ENCODE assay signal across 29 cellular contexts in the genomic region with DNA sequence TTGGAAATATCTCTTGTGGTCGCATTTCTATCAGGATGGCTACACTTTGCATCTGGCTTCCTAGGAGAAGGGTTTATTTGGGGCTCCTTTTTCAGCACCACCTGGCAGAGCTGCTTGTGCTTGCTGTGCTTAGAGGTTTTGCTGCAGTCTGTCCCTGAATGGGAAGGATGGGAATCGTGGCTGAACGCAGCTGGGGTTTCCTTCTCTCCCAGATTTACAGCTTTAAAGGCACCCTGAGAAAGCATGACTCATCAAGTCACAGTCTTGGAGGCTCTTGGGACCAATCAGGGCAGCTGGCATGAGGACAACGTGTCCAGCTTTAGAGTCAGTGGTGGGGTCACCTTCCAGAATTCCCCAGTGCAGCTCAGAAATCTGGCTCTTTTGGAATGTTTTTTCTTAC.
DNase-seq lines count a peak whose midpoint lies in the region; ATAC-seq and TF ChIP-seq lines count a peak whose summit lies in the region.
"Had no signal": no experiment of that assay in that cellular context is flagged by ENCODE, and none has a peak within 500 bp of the region (broad histone marks: within the 10 kb centered on the region; RNA-seq: fewer than 3 reads in every experiment).

No MANE protein-coding gene starts in this region.

- POLR2A ChIA-PET in HCT116 (lab: Charles Lee) = no interaction called here

- BruUV-seq in HCT116 (replicated peaks; lab: Mats Ljungman, UMichigan) = no TSS peak

- H3K4me2 ChIP-seq in HCT116 (ENCODE audit: low read length) = peak overlapping the region; percentile 35

- peaks cover 12 to 18% of the 10 kb centered on the region in 2 experiments for H3K4me1 ChIP-seq in HCT116 (ENCODE audit: control insufficient read depth in 1 of 2, insufficient read depth in 2 of 2, low read length in 2 of 2)
- no peaks in the 10 kb centered on the region for H3K4me1 ChIP-seq in esophagus muscularis mucosa
- no peaks in the 10 kb centered on the region for H3K4me1 ChIP-seq in effector memory CD4-positive, alpha-beta T cell (ENCODE audit: control insufficient read depth, insufficient read depth, low read length, poor library complexity, severe bottlenecking)
- H3K4me1 ChIP-seq: gastroesophageal sphincter, parathyroid adenoma, sigmoid colon, testis, uterus had no signal

- no peak for TF ChIP-seq EP300 in esophagus muscularis mucosa (IDR thresholded peaks at IDR 0.05)

- no peaks in the 10 kb centered on the region for H3K9me2 ChIP-seq in HCT116 (ENCODE audit: insufficient read depth)

- H3K4me3 Mint-ChIP-seq in T-helper 2 cell treated with Interferon-gamma antibody and Interleukin-4, amounts not matched to agents 5 μg/mL and 100 μg/mL, for 36 hours = no peak overlapping the region
- H3K4me3 Mint-ChIP-seq: activated CD4-positive, alpha-beta T cell treated with anti-CD3 and anti-CD28 coated beads, Interleukin-2, amount 10 ng/mL, durations not matched to agents 24 days and 14 days; activated T-cell treated with anti-CD3 and anti-CD28 coated beads, Interleukin-2, amount 50 U/mL, for 24 hours; central memory CD8-positive, alpha-beta T cell; dendritic cell treated with granulocyte-macrophage colony-stimulating factor and Interleukin-4, amounts not matched to agents 40 ng/mL and 50 ng/mL, for 4 days; nephron progenitor cell had no signal

- no peaks in the 10 kb centered on the region for H3K4me1 Mint-ChIP-seq in T-helper 2 cell treated with Interferon-gamma antibody and Interleukin-4, amounts not matched to agents 5 μg/mL and 100 μg/mL, for 36 hours (ENCODE audit: low read depth)
- H3K4me1 Mint-ChIP-seq: activated CD4-positive, alpha-beta T cell treated with anti-CD3 and anti-CD28 coated beads, Interleukin-2, amount 10 ng/mL, durations not matched to agents 24 days and 14 days; central memory CD8-positive, alpha-beta T cell had no signal

- no peak overlapping the region for H3K9ac ChIP-seq in HCT116 (ENCODE audit: low read length)
- H3K9ac ChIP-seq: parathyroid adenoma had no signal

- RAD21 ChIA-PET in HCT116 (lab: Charles Lee; ENCODE audit: low non-redundant PET in 1 of 2, low total read pairs in 2 of 2, uncharacterized antibody in 2 of 2, unreplicated experiment in 2 of 2) = no interaction called here

- TF ChIP-seq CTCF in HCT116 (IDR thresholded peaks at IDR 0.05 in 2 of 3, conservative IDR thresholded peaks at IDR 0.05 in 1 of 3; ENCODE audit: borderline replicate concordance in 1 of 3, insufficient read depth in 1 of 3, low read depth in 2 of 3, low read length in 2 of 3) (no peak), esophagus muscularis mucosa (IDR thresholded peaks at IDR 0.05) (no peak)

- TF ChIP-seq POLR2A in HCT116 (IDR thresholded peaks at IDR 0.05; ENCODE audit: borderline replicate concordance, extremely low read depth, insufficient read depth, insufficient read length) = no peak
- TF ChIP-seq POLR2A in esophagus muscularis mucosa (IDR thresholded peaks at IDR 0.05; ENCODE audit: low read depth) = no peak

- no peaks in the 10 kb centered on the region for H3K36me3 ChIP-seq in HCT116 (ENCODE audit: control insufficient read depth in 1 of 2, insufficient read depth in 2 of 2, low read length in 2 of 2)
- H3K36me3 ChIP-seq in esophagus muscularis mucosa = no peaks in the 10 kb centered on the region
- H3K36me3 ChIP-seq in effector memory CD4-positive, alpha-beta T cell (ENCODE audit: control insufficient read depth, insufficient read depth, low read length) = no peaks in the 10 kb centered on the region
- H3K36me3 ChIP-seq: gastroesophageal sphincter, sigmoid colon, uterus had no signal

- H4K20me1 ChIP-seq in HCT116 (ENCODE audit: insufficient read depth) = no peaks in the 10 kb centered on the region

- no peaks in the 10 kb centered on the region for H3K79me2 ChIP-seq in HCT116 (ENCODE audit: insufficient read depth, low read length)
- H3K79me2 ChIP-seq: parathyroid adenoma had no signal

- H3K27ac ChIP-seq in HCT116 (ENCODE audit: low read depth, low read length) (peak overlapping the region; percentile 57), esophagus muscularis mucosa (replicated peaks in 1 of 4) (no peak overlapping the region)
- H3K27ac ChIP-seq in effector memory CD4-positive, alpha-beta T cell (ENCODE audit: insufficient read depth, low read length, poor library complexity, severe bottlenecking) = no peak overlapping the region
- H3K27ac ChIP-seq: gastroesophageal sphincter, HL-60, parathyroid adenoma, sigmoid colon, testis, uterus had no signal

- no peaks in the 10 kb centered on the region for H3K27me3 ChIP-seq in HCT116 (ENCODE audit: insufficient read depth, low read length)
- H3K27me3 ChIP-seq in esophagus muscularis mucosa = no peaks in the 10 kb centered on the region
- H3K27me3 ChIP-seq in effector memory CD4-positive, alpha-beta T cell (replicated peaks; ENCODE audit: control insufficient read depth, insufficient read depth, low read length, poor library complexity, severe bottlenecking) = no peaks in the 10 kb centered on the region
- H3K27me3 ChIP-seq: gastroesophageal sphincter, sigmoid colon, testis, uterus had no signal

- no peak overlapping the region for H3K27ac Mint-ChIP-seq in T-helper 2 cell treated with Interferon-gamma antibody and Interleukin-4, amounts not matched to agents 5 μg/mL and 100 μg/mL, for 36 hours
- H3K27ac Mint-ChIP-seq: activated CD4-positive, alpha-beta T cell treated with anti-CD3 and anti-CD28 coated beads, Interleukin-2, amount 10 ng/mL, durations not matched to agents 24 days and 14 days; activated T-cell treated with anti-CD3 and anti-CD28 coated beads, Interleukin-2, amount 50 U/mL, for 24 hours; dendritic cell treated with granulocyte-macrophage colony-stimulating factor and Interleukin-4, amounts not matched to agents 40 ng/mL and 50 ng/mL, for 4 days; nephron progenitor cell had no signal

- no peaks in the 10 kb centered on the region for H3K36me3 Mint-ChIP-seq in T-helper 2 cell treated with Interferon-gamma antibody and Interleukin-4, amounts not matched to agents 5 μg/mL and 100 μg/mL, for 36 hours (ENCODE audit: low read depth)

- ATAC-seq in HCT116 = no peak
- ATAC-seq in GM21447 (IDR thresholded peaks at IDR 0.05; ENCODE audit: unreplicated experiment) = no peak
- ATAC-seq: gastroesophageal sphincter had no signal

- H2AFZ ChIP-seq in HCT116 (ENCODE audit: low read depth, low read length, poor library complexity, severe bottlenecking) = no peak overlapping the region
- H2AFZ ChIP-seq: parathyroid adenoma had no signal

- no peaks in the 10 kb centered on the region for H3K27me3 Mint-ChIP-seq in T-helper 2 cell treated with Interferon-gamma antibody and Interleukin-4, amounts not matched to agents 5 μg/mL and 100 μg/mL, for 36 hours (ENCODE audit: low read depth)

- TF ChIP-seq RAD21 in HCT116 (IDR thresholded peaks at IDR 0.05; ENCODE audit: low read depth) = no peak

- no peaks in the 10 kb centered on the region for H3K9me3 Mint-ChIP-seq in T-helper 2 cell treated with Interferon-gamma antibody and Interleukin-4, amounts not matched to agents 5 μg/mL and 100 μg/mL, for 36 hours
- H3K9me3 Mint-ChIP-seq: activated CD4-positive, alpha-beta T cell treated with anti-CD3 and anti-CD28 coated beads, Interleukin-2, amount 10 ng/mL, durations not matched to agents 24 days and 14 days; central memory CD8-positive, alpha-beta T cell; dendritic cell treated with granulocyte-macrophage colony-stimulating factor and Interleukin-4, amounts not matched to agents 40 ng/mL and 50 ng/mL, for 4 days had no signal

- intact Hi-C loops in HCT116 (cut with micrococcal nuclease) (no loop called here), esophagus muscularis mucosa (cut with DNase I) (no loop called here)

- DNase-seq in A172 (ENCODE audit: low spot score) = peak; percentile 1
- no peak for DNase-seq in HCT116 (ENCODE audit: low read depth, low spot score)
- DNase-seq in esophagus muscularis mucosa (ENCODE audit: extremely low spot score) = peak; percentile 60
- peak; percentile 6 for DNase-seq in pons (ENCODE audit: low spot score)
- no peak for DNase-seq in effector memory CD4-positive, alpha-beta T cell
- no peak for DNase-seq in NCI-H446 treated with DMSO at 0.1 percent for 48 hours (lab: John Stamatoyannopoulos, UW)
- DNase-seq in T-helper 2 cell treated with Interferon-gamma antibody and Interleukin-4, amounts not matched to agents 5 μg/mL and 100 μg/mL, for 36 hours (ENCODE audit: low spot score) = no peak
- DNase-seq: ACHN; activated CD4-positive, alpha-beta T cell treated with anti-CD3 and anti-CD28 coated beads, Interleukin-2, amount 10 ng/mL, durations not matched to agents 24 days and 14 days; activated gamma-delta T cell; activated T-cell treated with anti-CD3 and anti-CD28 coated beads, Interleukin-2, amount 50 U/mL, for 24 hours; DMS79; Karpas-422; NCI-H1048; NCI-H1694 treated with DMSO at 0.1 percent for 48 hours; NCI-H526; nephron progenitor cell; Right ventricle myocardium superior; sigmoid colon; stimulated activated naive CD4-positive, alpha-beta T cell treated with Interleukin-2 at 50 U/mL for 16 hours; T-helper 2 cell; testis; uterus had no signal

- 61% methylated on average over 4 of the region's 4 CpGs for WGBS in esophagus muscularis mucosa

- CTCF ChIA-PET in HCT116 (lab: Charles Lee) = interaction anchor here (0.9 kb wide), 1 partner anchor 93 kb away, joined by 4 read pairs; no protein-coding TSS in a partner anchor

- H3K4me3 ChIP-seq in HCT116 (replicated peaks in 1 of 2; ENCODE audit: low read depth in 1 of 2, low read length in 2 of 2) (no peak overlapping the region), esophagus muscularis mucosa (no peak overlapping the region)
- H3K4me3 ChIP-seq in effector memory CD4-positive, alpha-beta T cell (ENCODE audit: insufficient read depth, low read depth, low read length, poor library complexity, severe bottlenecking) = no peak overlapping the region
- H3K4me3 ChIP-seq: gastroesophageal sphincter, sigmoid colon, testis, uterus had no signal

- H3K9me3 ChIP-seq in HCT116 (ENCODE audit: control insufficient read depth in 1 of 2, insufficient read depth in 1 of 2, low read depth in 1 of 2, low read length in 2 of 2) = no peaks in the 10 kb centered on the region
- no peaks in the 10 kb centered on the region for H3K9me3 ChIP-seq in esophagus muscularis mucosa
- no peaks in the 10 kb centered on the region for H3K9me3 ChIP-seq in effector memory CD4-positive, alpha-beta T cell (ENCODE audit: control insufficient read depth, low read length)
- H3K9me3 ChIP-seq: sigmoid colon, testis, uterus had no signal

TF ChIP-seq in HCT116, 20 proteins besides CTCF, POLR2A, EP300 and RAD21:
- TF ChIP-seq SRF (IDR thresholded peaks at IDR 0.05; ENCODE audit: low read depth) (no peak), SP1 (IDR thresholded peaks at IDR 0.05; ENCODE audit: low read depth) (no peak), FOSL1 (IDR thresholded peaks at IDR 0.05; ENCODE audit: low read depth) (peak; percentile 38; the same call in 1 of the 2 replicates), CEBPB (IDR thresholded peaks at IDR 0.05; ENCODE audit: low read depth) (no peak), CBX3 (IDR thresholded peaks at IDR 0.05; ENCODE audit: low read depth) (no peak), JUND (IDR thresholded peaks at IDR 0.05) (peak; percentile 28; the same call in 1 of the 2 replicates), YY1 (IDR thresholded peaks at IDR 0.05; ENCODE audit: extremely low read depth, insufficient replicate concordance, low read depth, low read length) (no peak), ZNF274 (IDR thresholded peaks at IDR 0.05; ENCODE audit: low read depth, low read length) (no peak)

Comparison
In these comparisons a context has a peak if more than half of its experiments do, and no peak if none do; other contexts are left out.
1. DNase-seq: peak in A172 (single experiment), esophagus muscularis mucosa (single experiment) and pons (single experiment); none in HCT116 (single experiment), effector memory CD4-positive, alpha-beta T cell (0 of 3), NCI-H446 treated with DMSO at 0.1 percent for 48 hours (single experiment) and T-helper 2 cell treated with Interferon-gamma antibody and Interleukin-4, amounts not matched to agents 5 μg/mL and 100 μg/mL, for 36 hours (single experiment).